ENCODE assay signal across 25 cellular contexts in the genomic region with DNA sequence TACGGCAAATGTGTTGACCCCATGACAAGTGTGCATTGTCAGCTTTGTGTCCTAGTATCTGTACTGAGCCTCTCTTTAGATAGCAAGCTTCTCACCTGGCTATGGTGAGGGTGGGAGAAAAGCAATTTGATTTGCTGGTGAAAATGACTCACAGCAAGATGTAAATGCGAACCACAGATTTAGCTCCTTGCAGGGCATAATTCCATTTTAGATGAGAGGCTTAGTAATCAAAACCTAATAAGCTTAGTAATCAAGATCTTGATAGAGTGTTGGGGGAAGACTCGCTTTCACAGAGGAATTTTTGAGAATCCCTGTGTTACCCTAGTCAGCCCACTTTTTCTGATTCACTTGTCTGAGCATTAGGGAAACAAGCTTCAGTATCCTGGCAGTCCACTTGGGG.
"Had no signal": no experiment of that assay in that cellular context is flagged by ENCODE, and none has a peak within 500 bp of the region (broad histone marks: within the 10 kb centered on the region; RNA-seq: fewer than 3 reads in every experiment).

No MANE protein-coding gene starts in this region.

- H3K27ac Mint-ChIP-seq: activated naive CD8-positive, alpha-beta T cell treated with anti-CD3 and anti-CD28 coated beads, Interleukin-2, amount 10 ng/mL, durations not matched to agents 7 days and 5 days; activated T-cell treated with anti-CD3 and anti-CD28 coated beads, Interleukin-2, amount 50 U/mL, for 24 hours; activated T-helper 17 cell treated with anti-CD3 and anti-CD28 coated beads, Interleukin-2, amount 50 U/mL, for 72 hours; brain; effector memory CD8-positive, alpha-beta T cell; T-cell; T-helper 2 cell treated with Interferon-gamma antibody and Interleukin-4, amounts not matched to agents 5 μg/mL and 100 μg/mL, for 36 hours; type B pancreatic cell had no signal

- H3K4me3 ChIP-seq: esophagus squamous epithelium, heart left ventricle, mucosa of descending colon, thoracic aorta had no signal

- H3K27me3 ChIP-seq: esophagus squamous epithelium, heart left ventricle had no signal

- H3K4me3 Mint-ChIP-seq: activated naive CD8-positive, alpha-beta T cell treated with anti-CD3 and anti-CD28 coated beads, Interleukin-2, amount 10 ng/mL, durations not matched to agents 7 days and 5 days; activated T-cell treated with anti-CD3 and anti-CD28 coated beads, Interleukin-2, amount 50 U/mL, for 24 hours; activated T-helper 17 cell treated with anti-CD3 and anti-CD28 coated beads, Interleukin-2, amount 50 U/mL, for 72 hours; brain; central memory CD8-positive, alpha-beta T cell; effector memory CD8-positive, alpha-beta T cell; T-cell; T-helper 2 cell treated with Interferon-gamma antibody and Interleukin-4, amounts not matched to agents 5 μg/mL and 100 μg/mL, for 36 hours; type B pancreatic cell had no signal

- H3K36me3 ChIP-seq: esophagus squamous epithelium, heart left ventricle, thoracic aorta, WERI-Rb-1 had no signal

- DNase-seq: activated CD4-positive, alpha-beta T cell treated with anti-CD3 and anti-CD28 coated beads for 1 hour; activated CD4-positive, alpha-beta T cell treated with anti-CD3 and anti-CD28 coated beads, Interleukin-2, amount 50 U/mL, for 1 hour; activated naive CD8-positive, alpha-beta T cell treated with anti-CD3 and anti-CD28 coated beads, Interleukin-2, amount 10 ng/mL, durations not matched to agents 7 days and 5 days; activated T-cell treated with anti-CD3 and anti-CD28 coated beads, Interleukin-2, amount 50 U/mL, for 24 hours; effector memory CD8-positive, alpha-beta T cell; esophagus squamous epithelium; heart left ventricle; left colon; mesenchymal stem cell; mucosa of descending colon; posterior cingulate gyrus; retina; stimulated activated CD4-positive, alpha-beta T cell treated with anti-CD3 and anti-CD28 coated beads, Interleukin-4, amount 100 ng/mL, for 1 hour; stimulated activated naive CD4-positive, alpha-beta T cell; T-cell; WERI-Rb-1 had no signal

- H3K4me1 Mint-ChIP-seq: activated T-helper 17 cell treated with anti-CD3 and anti-CD28 coated beads, Interleukin-2, amount 50 U/mL, for 72 hours; brain; central memory CD8-positive, alpha-beta T cell had no signal

- H3K9me3 ChIP-seq: esophagus squamous epithelium, heart left ventricle, mucosa of descending colon, thoracic aorta had no signal

- H3K36me3 Mint-ChIP-seq: brain, type B pancreatic cell had no signal

- FAIRE-seq: colon, endothelial cell of umbilical vein, islet of Langerhans had no signal

- ATAC-seq: activated T-helper 17 cell treated with anti-CD3 and anti-CD28 coated beads, Interleukin-2, amount 50 U/mL, for 72 hours; effector memory CD8-positive, alpha-beta T cell; heart left ventricle; left colon; T-cell had no signal

- H3K9me3 Mint-ChIP-seq: activated T-cell treated with anti-CD3 and anti-CD28 coated beads, Interleukin-2, amount 50 U/mL, for 24 hours; activated T-helper 17 cell treated with anti-CD3 and anti-CD28 coated beads, Interleukin-2, amount 50 U/mL, for 72 hours; central memory CD8-positive, alpha-beta T cell; effector memory CD8-positive, alpha-beta T cell; T-cell; T-helper 2 cell treated with Interferon-gamma antibody and Interleukin-4, amounts not matched to agents 5 μg/mL and 100 μg/mL, for 36 hours; type B pancreatic cell had no signal

- H3K4me1 ChIP-seq: heart left ventricle had no signal

- H3K27me3 Mint-ChIP-seq: activated naive CD8-positive, alpha-beta T cell treated with anti-CD3 and anti-CD28 coated beads, Interleukin-2, amount 10 ng/mL, durations not matched to agents 7 days and 5 days; activated T-cell treated with anti-CD3 and anti-CD28 coated beads, Interleukin-2, amount 50 U/mL, for 24 hours; activated T-helper 17 cell treated with anti-CD3 and anti-CD28 coated beads, Interleukin-2, amount 50 U/mL, for 72 hours; central memory CD8-positive, alpha-beta T cell; T-cell had no signal

- H3K27ac ChIP-seq: heart left ventricle, thoracic aorta, WERI-Rb-1 had no signal
